ENCODE assay signal across 9 cellular contexts in genomic region chr10:124152781-124153600, GRCh38. TPM values are rescaled to one million over a fixed set of nuclear protein-coding genes. Genes with fewer than 3 reads are reported as not detected.
DNase-seq lines count a peak whose midpoint lies in the region; ATAC-seq, FAIRE-seq and TF ChIP-seq lines count a peak whose summit lies in the region.
"Had no signal": no experiment of that assay in that cellular context is flagged by ENCODE, and none has a peak within 500 bp of the region (broad histone marks: within the 10 kb centered on the region; RNA-seq: fewer than 3 reads in every experiment).

No MANE protein-coding gene starts in this region.

- FAIRE-seq in HTR-8/SVneo (lab: Jason Lieb, UNC) (no peak), kidney (lab: Jason Lieb, UNC) (no peak)

- no peaks in the 10 kb centered on the region for H3K36me3 ChIP-seq in kidney (ENCODE audit: control insufficient read depth in 1 of 2, insufficient read depth in 2 of 2, low read length in 2 of 2)

- peak overlapping the region in 1 of 2 donors; percentile 50 for H3K27ac ChIP-seq in kidney (ENCODE audit: low read depth in 2 of 2, low read length in 2 of 2)

- H3K4me1 ChIP-seq in kidney (ENCODE audit: control insufficient read depth in 1 of 2, insufficient read depth in 1 of 2, low read depth in 1 of 2, low read length in 2 of 2): peaks cover 11 to 32% of the 10 kb centered on the region in 2 donors

- DNase-seq in COLO829 (ENCODE audit: low spot score) (peak; percentile 25), HTR-8/SVneo (ENCODE audit: insufficient read length, low spot score) (peak; percentile 82), RPMI8226 (peak; percentile 95), astrocyte of the hippocampus (ENCODE audit: low read depth, low spot score) (peak; percentile 92), kidney (peak; percentile 86), GDM1 (lab: John Stamatoyannopoulos, UW) (no peak)
- peak; percentile 27 to 46 for DNase-seq in stimulated activated CD4-positive, alpha-beta T cell treated with anti-CD3 and anti-CD28 coated beads, Interleukin-2, amount 100 ng/mL, for 24 hours

- peak; percentile 75 for ATAC-seq in GM21390 (IDR thresholded peaks at IDR 0.05; ENCODE audit: unreplicated experiment)

- no peak overlapping the region for H3K4me3 ChIP-seq in kidney (ENCODE audit: low read length in 2 of 2)

- no peaks in the 10 kb centered on the region for H3K9me3 ChIP-seq in kidney (ENCODE audit: control insufficient read depth in 1 of 2, low read length in 2 of 2)

- no peak for TF ChIP-seq CTCF in kidney (IDR thresholded peaks at IDR 0.05; ENCODE audit: borderline replicate concordance, extremely low read depth, insufficient read depth)

- intact Hi-C loops in kidney (cut with DNase I): no loop called here

- H3K9ac ChIP-seq in kidney (ENCODE audit: low read length in 2 of 2): no peak overlapping the region

RNA-seq across cellular contexts. Expression of gene CHST15, which starts 59.6 kb away (rescaled TPM):
- 39.7 TPM for total RNA-seq in kidney
- polyA plus RNA-seq in kidney (ENCODE audit: insufficient read depth, low read depth, low replicate concordance): 2.8 TPM
- total RNA-seq: SK-MEL-5 had no signal
